ENCODE assay signal across 8 cellular contexts in the genomic region with DNA sequence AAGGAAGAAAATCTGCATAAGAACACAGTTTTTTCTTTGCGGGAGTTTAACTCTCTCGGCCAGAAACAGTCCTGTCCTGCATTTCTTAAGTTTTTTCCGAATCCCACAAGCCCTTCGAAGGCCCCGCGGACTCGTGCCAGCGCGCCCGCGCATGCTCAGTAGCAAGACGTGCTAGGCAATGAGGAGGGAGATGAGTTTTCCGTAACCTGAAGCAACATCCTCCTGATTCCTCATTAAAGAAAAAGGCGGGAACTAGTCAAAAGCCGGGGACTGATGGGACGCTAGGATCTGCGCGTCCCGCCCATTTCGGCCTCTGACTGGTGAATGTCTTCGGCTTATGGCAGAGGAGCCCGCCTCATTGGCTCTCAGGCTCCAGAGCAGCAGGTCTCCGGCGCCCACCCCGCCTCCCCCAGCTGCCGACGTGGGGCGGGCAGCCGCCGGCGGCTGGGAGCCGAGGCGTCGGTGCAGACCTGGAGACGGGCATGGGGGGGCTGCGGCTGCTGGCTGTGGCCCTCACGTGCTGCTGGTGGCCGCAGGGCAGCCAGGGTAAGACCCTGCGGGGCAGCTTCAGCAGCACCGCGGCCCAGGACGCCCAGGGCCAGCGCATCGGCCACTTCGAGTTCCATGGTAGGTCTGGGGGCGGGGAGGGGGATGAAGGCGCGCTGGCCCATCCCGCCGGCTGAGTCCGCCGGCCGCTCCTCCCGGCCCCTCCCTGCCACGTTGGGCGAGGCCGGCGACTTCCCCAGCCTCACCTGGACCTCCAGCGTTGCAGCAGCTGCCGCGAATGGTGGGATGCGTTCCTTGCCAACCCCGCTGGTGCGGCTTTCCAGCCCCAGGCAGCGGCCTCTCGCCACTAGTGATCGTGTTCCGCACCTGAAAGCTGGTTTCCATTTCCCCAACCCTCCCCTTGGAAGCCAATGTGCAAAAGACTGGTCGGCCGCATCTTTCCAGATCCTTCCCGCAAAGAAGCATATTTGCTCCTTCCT. TPM values are rescaled to one million over a fixed set of nuclear protein-coding genes. Genes with fewer than 3 reads are reported as not detected.
DNase-seq lines count a peak whose midpoint lies in the region; ATAC-seq and TF ChIP-seq lines count a peak whose summit lies in the region.

A gene (plus strand): TSS at position 412 of the 986 bp plus-strand sequence. CDS start 71 bp downstream, at position 483.

- H2AFZ ChIP-seq in osteoblast (ENCODE audit: low read length): peak within 1 kb of the TSS; percentile 94

- peaks cover 8% of the 10 kb centered on the region for H3K4me1 ChIP-seq in osteoblast (ENCODE audit: insufficient read depth, low read length)
- H3K4me1 ChIP-seq in testis: no peaks in the 10 kb centered on the region

- TF ChIP-seq CTCF in osteoblast (IDR thresholded peaks at IDR 0.05; ENCODE audit: extremely low read depth, low read depth, low read length) (no peak), testis (IDR thresholded peaks at IDR 0.05) (peak in 1 of 3 experiments; percentile 3)

- TF ChIP-seq POLR2A in GM10847 (IDR thresholded peaks at IDR 0.05; ENCODE audit: extremely low read depth, insufficient read length) (peak; percentile 86), testis (IDR thresholded peaks at IDR 0.05) (peak; percentile 39)

- H3K27ac ChIP-seq in osteoblast (ENCODE audit: low read depth, low read length) (peak within 1 kb of the TSS; percentile 86), testis (peak within 1 kb of the TSS; percentile 40 to 91)

- H3K27me3 ChIP-seq in osteoblast (ENCODE audit: insufficient read depth, low read length) (no peaks in the 10 kb centered on the region), testis (no peaks in the 10 kb centered on the region)

- peaks cover 5% of the 10 kb centered on the region for H3K9me3 Mint-ChIP-seq in activated naive CD8-positive, alpha-beta T cell treated with anti-CD3 and anti-CD28 coated beads, Interleukin-2, amount 10 ng/mL, durations not matched to agents 7 days and 5 days

- DNase-seq in NCI-H1092 treated with DMSO at 0.1 percent for 48 hours (lab: John Stamatoyannopoulos, UW): peak; percentile 100
- DNase-seq in SKM-1 treated with dmso at 0.1 percent for 144 hours (lab: John Stamatoyannopoulos, UW; ENCODE audit: unreplicated experiment): peak; percentile 97
- peak; percentile 84 for DNase-seq in activated naive CD8-positive, alpha-beta T cell treated with anti-CD3 and anti-CD28 coated beads, Interleukin-2, amount 10 ng/mL, durations not matched to agents 7 days and 5 days
- DNase-seq in head of caudate nucleus: peak; percentile 87 to 99 (median 97)
- DNase-seq in osteoblast (ENCODE audit: insufficient read length, low spot score, missing footprints): peak; percentile 99
- peak; percentile 98 for DNase-seq in testis

- peak within 1 kb of the TSS; percentile 83 for H3K4me3 Mint-ChIP-seq in activated naive CD8-positive, alpha-beta T cell treated with anti-CD3 and anti-CD28 coated beads, Interleukin-2, amount 10 ng/mL, durations not matched to agents 7 days and 5 days

- H3K9me3 ChIP-seq in osteoblast (ENCODE audit: low read depth, low read length): no peaks in the 10 kb centered on the region
- H3K9me3 ChIP-seq in testis: no peaks in the 10 kb centered on the region

- intact Hi-C loops in head of caudate nucleus (cut with DNase I) (loop anchor here (2.0 kb wide), 1 partner anchor 51 kb away; no protein-coding TSS in a partner anchor), testis (cut with DNase I; ENCODE audit: low total_unique reads) (no loop called here)

- H4K20me1 ChIP-seq in osteoblast (ENCODE audit: insufficient read depth, low read length): no peaks in the 10 kb centered on the region

- peaks cover 11% of the 10 kb centered on the region for H3K36me3 Mint-ChIP-seq in activated naive CD8-positive, alpha-beta T cell treated with anti-CD3 and anti-CD28 coated beads, Interleukin-2, amount 10 ng/mL, durations not matched to agents 7 days and 5 days

- ATAC-seq in HG02623 (IDR thresholded peaks at IDR 0.05; ENCODE audit: unreplicated experiment): peak; percentile 100
- ATAC-seq in activated naive CD8-positive, alpha-beta T cell treated with anti-CD3 and anti-CD28 coated beads, Interleukin-2, amount 10 ng/mL, durations not matched to agents 7 days and 5 days (ENCODE audit: low read depth): peak; percentile 100

- peak within 1 kb of the TSS; percentile 95 for H3K4me2 ChIP-seq in osteoblast (ENCODE audit: insufficient read depth, low read length)

- H3K27me3 Mint-ChIP-seq in activated naive CD8-positive, alpha-beta T cell treated with anti-CD3 and anti-CD28 coated beads, Interleukin-2, amount 10 ng/mL, durations not matched to agents 7 days and 5 days: no peaks in the 10 kb centered on the region

- H3K4me3 ChIP-seq in osteoblast (ENCODE audit: insufficient read depth, low read length) (peak within 1 kb of the TSS; percentile 98), testis (peak within 1 kb of the TSS; percentile 76 to 87)

- POLR2A ChIA-PET in activated naive CD8-positive, alpha-beta T cell treated with anti-CD3 and anti-CD28 coated beads, Interleukin-2, amount 10 ng/mL, durations not matched to agents 7 days and 5 days (lab: Charles Lee): interaction anchor here (0.6 to 1.5 kb wide), 4 partner anchors 15 to 61 kb away, joined by 3 to 8 read pairs (median 6); no protein-coding TSS in a partner anchor

- peaks cover 26% of the 10 kb centered on the region for H3K4me1 Mint-ChIP-seq in activated naive CD8-positive, alpha-beta T cell treated with anti-CD3 and anti-CD28 coated beads, Interleukin-2, amount 10 ng/mL, durations not matched to agents 7 days and 5 days

- 0 to 1% methylated on average over 33 to 47 of the region's 71 CpGs for WGBS in testis, 2 donors

- peaks cover 47% of the 10 kb centered on the region for H3K79me2 ChIP-seq in osteoblast (ENCODE audit: insufficient read depth, low read length)

- H3K36me3 ChIP-seq in osteoblast (ENCODE audit: insufficient read depth, low read length) (peaks cover 12% of the 10 kb centered on the region), testis (ENCODE audit: low read depth, missing control alignments) (no peaks in the 10 kb centered on the region)

- H3K27ac Mint-ChIP-seq in activated naive CD8-positive, alpha-beta T cell treated with anti-CD3 and anti-CD28 coated beads, Interleukin-2, amount 10 ng/mL, durations not matched to agents 7 days and 5 days: peak within 1 kb of the TSS; percentile 64

RNA-seq across cellular contexts. Expression of the gene that starts here (rescaled TPM):
- total RNA-seq in activated naive CD8-positive, alpha-beta T cell treated with anti-CD3 and anti-CD28 coated beads, Interleukin-2, amount 10 ng/mL, durations not matched to agents 7 days and 5 days: 1 to 10 TPM; 5.3 to 5.4 TPM
- total RNA-seq in osteoblast (8.7 and 9.4 TPM in 2 replicates), testis (1 to 10 TPM; 2.0 to 3.3 TPM)
- 2.7 TPM for polyA plus RNA-seq in testis (ENCODE audit: insufficient read depth, low read depth, low replicate concordance)

Comparison
In these comparisons a context has a peak if more than half of its experiments do, and no peak if none do; other contexts are left out.
1. Peak in every context shown above with its lines: DNase-seq, ATAC-seq, H3K4me3 ChIP-seq and H3K27ac ChIP-seq.